Comparison of ENCODE assay signal across 20 cellular contexts in genomic region chr3:128366652-128367051, GRCh38.
DNase-seq lines count a peak whose midpoint lies in the region; ATAC-seq, FAIRE-seq and TF ChIP-seq lines count a peak whose summit lies in the region.
"Had no signal": no experiment of that assay in that cellular context is flagged by ENCODE, and none has a peak within 500 bp of the region (broad histone marks: within the 10 kb centered on the region; RNA-seq: fewer than 3 reads in every experiment).

No MANE protein-coding gene starts in this region.

- no peaks in the 10 kb centered on the region for H3K36me3 Mint-ChIP-seq in activated CD8-positive, alpha-beta memory T cell treated with anti-CD3 and anti-CD28 coated beads, Interleukin-2, amount 10 ng/mL, durations not matched to agents 7 days and 5 days

- no peaks in the 10 kb centered on the region for H4K20me1 ChIP-seq in endothelial cell of umbilical vein (replicated peaks; ENCODE audit: control insufficient read depth, extremely low read depth, insufficient read depth, low read length)

- H3K27me3 ChIP-seq in endothelial cell of umbilical vein (ENCODE audit: control insufficient read depth in 2 of 2, insufficient read depth in 2 of 2, low read length in 2 of 2), result no peaks in the 10 kb centered on the region
- H3K27me3 ChIP-seq: BE2C, MG63 had no signal

- no peaks in the 10 kb centered on the region for H3K36me3 ChIP-seq in endothelial cell of umbilical vein (ENCODE audit: control insufficient read depth in 2 of 2, extremely low read depth in 1 of 2, insufficient read depth in 2 of 2, low read length in 2 of 2)
- H3K36me3 ChIP-seq: MG63 had no signal

- intact Hi-C loops in endothelial cell of umbilical vein (cut with micrococcal nuclease), result no loop called here

- DNase-seq in activated CD8-positive, alpha-beta memory T cell treated with anti-CD3 and anti-CD28 coated beads, Interleukin-2, amount 10 ng/mL, durations not matched to agents 7 days and 5 days, result peak; percentile 48
- no peak for DNase-seq in activated CD8-positive, alpha-beta memory T cell treated with anti-CD3 and anti-CD28 coated beads, Interleukin-2, amount 50 U/mL, for 4 hours
- no peak for DNase-seq in stimulated activated naive CD8-positive, alpha-beta T cell treated with anti-CD3 and anti-CD28 coated beads, Interleukin-15, amount 100 ng/mL, for 72 hours
- no peak for DNase-seq in stimulated activated naive CD8-positive, alpha-beta T cell treated with anti-CD3 and anti-CD28 coated beads, Interleukin-15, Interleukin-2, amounts not matched to agents 100 U/mL and 50 U/mL, for 24 hours
- DNase-seq in endothelial cell of umbilical vein (ENCODE audit: low read depth, low spot score) (no peak), NCI-H748 (lab: John Stamatoyannopoulos, UW; ENCODE audit: unreplicated experiment) (no peak), GM19238 (ENCODE audit: insufficient read length, low spot score) (no peak)
- no peak for DNase-seq in activated CD4-positive, alpha-beta T cell treated with anti-CD3 and anti-CD28 coated beads, Interleukin-2, amount 50 U/mL, for 1 hour
- DNase-seq: 8988T; BE2C; Calu3; CD4-positive, alpha-beta memory T cell; H7; KG1; NCI-H1092; NCI-H146; NCI-H2081; NCI-H510A treated with DMSO at 0.1 percent for 48 hours had no signal

- H3K4me3 Mint-ChIP-seq in activated CD8-positive, alpha-beta memory T cell treated with anti-CD3 and anti-CD28 coated beads, Interleukin-2, amount 10 ng/mL, durations not matched to agents 7 days and 5 days, result no peak overlapping the region
- no peak overlapping the region for H3K4me3 Mint-ChIP-seq in stimulated activated naive CD8-positive, alpha-beta T cell treated with anti-CD3 and anti-CD28 coated beads, Interleukin-15, amount 100 ng/mL, for 72 hours
- H3K4me3 Mint-ChIP-seq: CD4-positive, alpha-beta memory T cell had no signal

- H3K4me1 ChIP-seq in endothelial cell of umbilical vein (ENCODE audit: control insufficient read depth, extremely low read depth, insufficient read depth, low read length), result peaks cover 3% of the 10 kb centered on the region

- H3K9me3 Mint-ChIP-seq in activated CD8-positive, alpha-beta memory T cell treated with anti-CD3 and anti-CD28 coated beads, Interleukin-2, amount 10 ng/mL, durations not matched to agents 7 days and 5 days (ENCODE audit: low read depth), result no peaks in the 10 kb centered on the region
- no peaks in the 10 kb centered on the region for H3K9me3 Mint-ChIP-seq in stimulated activated naive CD8-positive, alpha-beta T cell treated with anti-CD3 and anti-CD28 coated beads, Interleukin-15, amount 100 ng/mL, for 72 hours
- H3K9me3 Mint-ChIP-seq: CD4-positive, alpha-beta memory T cell had no signal

- no peak overlapping the region for H3K27ac Mint-ChIP-seq in activated CD8-positive, alpha-beta memory T cell treated with anti-CD3 and anti-CD28 coated beads, Interleukin-2, amount 10 ng/mL, durations not matched to agents 7 days and 5 days
- peak overlapping the region in 1 of 2 donors; percentile 38 for H3K27ac Mint-ChIP-seq in stimulated activated naive CD8-positive, alpha-beta T cell treated with anti-CD3 and anti-CD28 coated beads, Interleukin-15, amount 100 ng/mL, for 72 hours

- no peak overlapping the region for H3K9ac ChIP-seq in endothelial cell of umbilical vein (replicated peaks; ENCODE audit: extremely low read depth, insufficient read depth, low read length)

- peak; percentile 35 for FAIRE-seq in endothelial cell of umbilical vein (lab: Jason Lieb, UNC)
- FAIRE-seq: G401.6 had no signal

- no peaks in the 10 kb centered on the region for H3K9me1 ChIP-seq in endothelial cell of umbilical vein (replicated peaks; ENCODE audit: control insufficient read depth, extremely low read depth, insufficient read depth, low read length)

- dilution Hi-C loops in endothelial cell of umbilical vein (cut with MboI; ENCODE audit: extremely low pct_ligation_motif_present, low sequenced_read_pairs), result no loop called here

- H3K79me2 ChIP-seq in endothelial cell of umbilical vein (ENCODE audit: control insufficient read depth, insufficient read depth, low read length), result no peaks in the 10 kb centered on the region

- POLR2A ChIA-PET in endothelial cell of umbilical vein (lab: Charles Lee), result no interaction called here

- no peak overlapping the region for H3K27ac ChIP-seq in endothelial cell of umbilical vein (ENCODE audit: insufficient read depth, low read depth, low read length)

- no peak overlapping the region for H3K4me3 ChIP-seq in endothelial cell of umbilical vein (replicated peaks in 1 of 3; ENCODE audit: insufficient read depth in 1 of 3, low read depth in 1 of 3, low read length in 3 of 3)
- H3K4me3 ChIP-seq: MG63 had no signal

- CTCF ChIA-PET in activated CD8-positive, alpha-beta memory T cell treated with anti-CD3 and anti-CD28 coated beads, Interleukin-2, amount 10 ng/mL, durations not matched to agents 7 days and 5 days (lab: Charles Lee), result no interaction called here
- CTCF ChIA-PET in endothelial cell of umbilical vein (lab: Charles Lee), result interaction anchor here (1.0 to 2.2 kb wide), 2 partner anchors 10 to 26 kb away, joined by 3 to 8 read pairs; no protein-coding TSS in a partner anchor

- no peaks in the 10 kb centered on the region for H3K9me3 ChIP-seq in endothelial cell of umbilical vein (replicated peaks; ENCODE audit: control insufficient read depth, insufficient read depth, low read length)
- H3K9me3 ChIP-seq: BE2C, MG63 had no signal

- peak; percentile 48 for ATAC-seq in activated CD8-positive, alpha-beta memory T cell treated with anti-CD3 and anti-CD28 coated beads, Interleukin-2, amount 10 ng/mL, durations not matched to agents 7 days and 5 days
- ATAC-seq in stimulated activated naive CD8-positive, alpha-beta T cell treated with anti-CD3 and anti-CD28 coated beads, Interleukin-15, amount 100 ng/mL, for 72 hours, result peak; percentile 61
- no peak for ATAC-seq in stimulated activated naive CD8-positive, alpha-beta T cell treated with anti-CD3 and anti-CD28 coated beads, Interleukin-15, Interleukin-2, amounts not matched to agents 100 U/mL and 50 U/mL, for 24 hours

- H3K4me2 ChIP-seq in endothelial cell of umbilical vein (ENCODE audit: insufficient read depth, low read length), result no peak overlapping the region

- BruUV-seq in endothelial cell of umbilical vein (replicated peaks; lab: Mats Ljungman, UMichigan), result no TSS peak

- TF ChIP-seq POLR2A in endothelial cell of umbilical vein (IDR thresholded peaks at IDR 0.05; ENCODE audit: low read depth, low read length), result no peak

- TF ChIP-seq CTCF in endothelial cell of umbilical vein (IDR thresholded peaks at IDR 0.05; ENCODE audit: extremely low read depth in 1 of 2, insufficient read depth in 1 of 2, low read depth in 1 of 2, low read length in 2 of 2), result no peak

- H2AFZ ChIP-seq in endothelial cell of umbilical vein (ENCODE audit: low read depth, low read length), result no peak overlapping the region

- peaks cover 21% of the 10 kb centered on the region for H3K4me1 Mint-ChIP-seq in activated CD8-positive, alpha-beta memory T cell treated with anti-CD3 and anti-CD28 coated beads, Interleukin-2, amount 10 ng/mL, durations not matched to agents 7 days and 5 days
- H3K4me1 Mint-ChIP-seq in stimulated activated naive CD8-positive, alpha-beta T cell treated with anti-CD3 and anti-CD28 coated beads, Interleukin-15, amount 100 ng/mL, for 72 hours, result peaks cover 12% of the 10 kb centered on the region

- H3K27me3 Mint-ChIP-seq in activated CD8-positive, alpha-beta memory T cell treated with anti-CD3 and anti-CD28 coated beads, Interleukin-2, amount 10 ng/mL, durations not matched to agents 7 days and 5 days, result no peaks in the 10 kb centered on the region
- no peaks in the 10 kb centered on the region for H3K27me3 Mint-ChIP-seq in stimulated activated naive CD8-positive, alpha-beta T cell treated with anti-CD3 and anti-CD28 coated beads, Interleukin-15, amount 100 ng/mL, for 72 hours
- H3K27me3 Mint-ChIP-seq: CD4-positive, alpha-beta memory T cell had no signal

TF ChIP-seq in endothelial cell of umbilical vein, 7 proteins besides CTCF, POLR2A, EP300 and RAD21:
- TF ChIP-seq GATA2 (IDR thresholded peaks at IDR 0.05; ENCODE audit: insufficient read depth, insufficient read length, low read depth, low read length), result no peak
- no peak for TF ChIP-seq JUN (IDR thresholded peaks at IDR 0.05; ENCODE audit: borderline replicate concordance, insufficient read depth, insufficient read length, low read depth)
- TF ChIP-seq POLR2AphosphoS5 (IDR thresholded peaks at IDR 0.05; ENCODE audit: insufficient read depth, low read depth, low read length), result no peak
